Comparison of ENCODE assay signal across 19 cellular contexts in genomic region chr10:130862122-130862521, GRCh38.
DNase-seq lines count a peak whose midpoint lies in the region; TF ChIP-seq lines count a peak whose summit lies in the region.
"Had no signal": no experiment of that assay in that cellular context is flagged by ENCODE, and none has a peak within 500 bp of the region (broad histone marks: within the 10 kb centered on the region; RNA-seq: fewer than 3 reads in every experiment).

No MANE protein-coding gene starts in this region.

- H3K9me3 Mint-ChIP-seq in osteocyte (ENCODE audit: unreplicated experiment), result peaks cover 44% of the 10 kb centered on the region
- H3K9me3 Mint-ChIP-seq: CD4-positive, CD25-positive, alpha-beta regulatory T cell had no signal

- no peaks in the 10 kb centered on the region for H3K36me3 ChIP-seq in BLaER1 treated with 17β-estradiol and CSF1 and Interleukin-3, amounts not matched to agents 10 nM and 100 nM
- H3K36me3 ChIP-seq: BE2C had no signal

- no peak overlapping the region for H3K27ac ChIP-seq in BLaER1 treated with 17β-estradiol and CSF1 and Interleukin-3, amounts not matched to agents 10 nM and 100 nM

- TF ChIP-seq CTCF in osteocyte (IDR thresholded peaks at IDR 0.05), result no peak

- H3K27me3 ChIP-seq in BLaER1 treated with 17β-estradiol and CSF1 and Interleukin-3, amounts not matched to agents 10 nM and 100 nM, result no peaks in the 10 kb centered on the region
- H3K27me3 ChIP-seq: BE2C had no signal

- DNase-seq in osteocyte (ENCODE audit: extremely low spot score, unreplicated experiment), result peak; percentile 77
- no peak for DNase-seq in HuH-7 (ENCODE audit: low spot score)
- no peak for DNase-seq in effector CD8-positive, alpha-beta T cell (lab: John Stamatoyannopoulos, UW)
- no peak for DNase-seq in SHP77 (lab: John Stamatoyannopoulos, UW)
- DNase-seq: 8988T; ACHN; BE2C; C1 segment of cervical spinal cord; CD4-positive, alpha-beta memory T cell; CD4-positive, CD25-positive, alpha-beta regulatory T cell; CD8-positive, alpha-beta memory T cell; COR-L47; DMS 273 treated with DMSO at 0.1 percent for 48 hours; DMS153; DMS53; DMS79; GF-D8 had no signal

- no peaks in the 10 kb centered on the region for H4K20me1 ChIP-seq in BLaER1 treated with 17β-estradiol and CSF1 and Interleukin-3, amounts not matched to agents 10 nM and 100 nM

- no peak overlapping the region for H3K4me3 Mint-ChIP-seq in osteocyte (ENCODE audit: unreplicated experiment)
- H3K4me3 Mint-ChIP-seq: CD14-positive monocyte; CD4-positive, alpha-beta memory T cell; CD4-positive, CD25-positive, alpha-beta regulatory T cell; CD8-positive, alpha-beta memory T cell had no signal

- H3K36me3 Mint-ChIP-seq in osteocyte (ENCODE audit: unreplicated experiment), result no peaks in the 10 kb centered on the region
- H3K36me3 Mint-ChIP-seq: CD14-positive monocyte; CD4-positive, alpha-beta memory T cell; CD4-positive, CD25-positive, alpha-beta regulatory T cell; CD8-positive, alpha-beta memory T cell had no signal

- H3K4me1 Mint-ChIP-seq in osteocyte (ENCODE audit: unreplicated experiment), result no peaks in the 10 kb centered on the region
- H3K4me1 Mint-ChIP-seq: CD14-positive monocyte; CD4-positive, alpha-beta memory T cell; CD4-positive, CD25-positive, alpha-beta regulatory T cell; CD8-positive, alpha-beta memory T cell had no signal

- no peak overlapping the region for H3K9ac ChIP-seq in BLaER1 treated with 17β-estradiol and CSF1 and Interleukin-3, amounts not matched to agents 10 nM and 100 nM

- H3K9me3 ChIP-seq in BLaER1 treated with 17β-estradiol and CSF1 and Interleukin-3, amounts not matched to agents 10 nM and 100 nM (replicated peaks in 1 of 11), result peaks cover 0 to 5% (median 0%) of the 10 kb centered on the region in 11 experiments; a peak in 2 of 22 replicates
- H3K9me3 ChIP-seq: BE2C had no signal

- H3K27me3 Mint-ChIP-seq in osteocyte (ENCODE audit: unreplicated experiment), result no peaks in the 10 kb centered on the region
- H3K27me3 Mint-ChIP-seq: CD4-positive, alpha-beta memory T cell; CD4-positive, CD25-positive, alpha-beta regulatory T cell had no signal

- peak overlapping the region in 7 of 11 experiments; percentile 12 to 77 (median 70); a peak in 12 of 22 replicates for H3K4me2 ChIP-seq in BLaER1 treated with 17β-estradiol and CSF1 and Interleukin-3, amounts not matched to agents 10 nM and 100 nM

- no peak overlapping the region for H3K4me3 ChIP-seq in BLaER1 treated with 17β-estradiol and CSF1 and Interleukin-3, amounts not matched to agents 10 nM and 100 nM

- H3K27ac Mint-ChIP-seq in osteocyte (ENCODE audit: unreplicated experiment), result no peak overlapping the region
- H3K27ac Mint-ChIP-seq: CD14-positive monocyte; CD4-positive, alpha-beta memory T cell; CD4-positive, CD25-positive, alpha-beta regulatory T cell; CD8-positive, alpha-beta memory T cell had no signal

- H3K4me1 ChIP-seq in BLaER1 treated with 17β-estradiol and CSF1 and Interleukin-3, amounts not matched to agents 10 nM and 100 nM, result peaks cover 0 to 27% (median 15%) of the 10 kb centered on the region in 10 experiments; a peak in 13 of 20 replicates
- H3K4me1 ChIP-seq: BE2C had no signal
